In the genomic region with DNA sequence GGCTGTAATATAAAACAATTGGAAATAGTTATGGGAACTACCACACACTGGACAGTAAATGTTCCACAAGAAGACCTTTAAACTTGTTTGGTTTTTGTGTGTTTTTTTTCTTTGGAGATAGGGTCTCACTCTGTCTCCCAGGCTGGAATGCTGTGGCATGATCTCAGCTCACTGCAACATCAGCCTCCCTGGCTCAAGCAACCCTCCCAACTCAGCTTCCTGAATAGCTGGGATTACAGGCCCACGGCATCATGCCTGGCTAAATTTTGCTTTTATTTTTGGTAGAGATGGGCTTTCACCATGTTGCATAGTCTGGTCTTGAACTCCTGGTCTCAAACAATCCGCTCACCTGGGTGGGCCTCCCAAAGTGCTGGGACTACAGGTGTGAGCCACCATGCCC, we compare ENCODE assay signal across 27 cellular contexts.
"Had no signal": no experiment of that assay in that cellular context is flagged by ENCODE, and none has a peak within 500 bp of the region (broad histone marks: within the 10 kb centered on the region; RNA-seq: fewer than 3 reads in every experiment).

No MANE protein-coding gene starts in this region.

- ATAC-seq: effector memory CD8-positive, alpha-beta T cell; heart right ventricle; left lobe of liver; naive thymus-derived CD8-positive, alpha-beta T cell; sciatic nerve; stimulated activated effector memory CD8-positive, alpha-beta T cell treated with anti-CD3 and anti-CD28 coated beads, Interleukin-12 subunit alpha, Interleukin-12 subunit beta, amount 100 ng/mL, for 72 hours had no signal

- H3K27ac ChIP-seq: esophagus squamous epithelium, prostate gland, right atrium auricular region, stomach had no signal

- H3K9me3 Mint-ChIP-seq: effector memory CD8-positive, alpha-beta T cell; naive thymus-derived CD8-positive, alpha-beta T cell; nephron progenitor cell; stimulated activated effector memory CD8-positive, alpha-beta T cell treated with anti-CD3 and anti-CD28 coated beads, Interleukin-12 subunit alpha, Interleukin-12 subunit beta, amount 100 ng/mL, for 72 hours; type B pancreatic cell had no signal

- H3K4me1 ChIP-seq: esophagus squamous epithelium, prostate gland had no signal

- H3K4me3 Mint-ChIP-seq: effector memory CD8-positive, alpha-beta T cell; immature natural killer cell; naive thymus-derived CD8-positive, alpha-beta T cell; nephron progenitor cell; stimulated activated effector memory CD8-positive, alpha-beta T cell treated with anti-CD3 and anti-CD28 coated beads, Interleukin-12 subunit alpha, Interleukin-12 subunit beta, amount 100 ng/mL, for 72 hours; type B pancreatic cell had no signal

- H3K4me3 ChIP-seq: esophagus squamous epithelium, heart right ventricle, prostate gland, right atrium auricular region, stomach, tibial artery had no signal

- FAIRE-seq: endometrium, keratinocyte had no signal

- H3K27ac Mint-ChIP-seq: immature natural killer cell; naive thymus-derived CD8-positive, alpha-beta T cell; nephron progenitor cell; stimulated activated effector memory CD8-positive, alpha-beta T cell treated with anti-CD3 and anti-CD28 coated beads, Interleukin-12 subunit alpha, Interleukin-12 subunit beta, amount 100 ng/mL, for 72 hours; type B pancreatic cell had no signal

- H3K27me3 Mint-ChIP-seq: effector memory CD8-positive, alpha-beta T cell; type B pancreatic cell had no signal

- DNase-seq: cortex of kidney; effector memory CD8-positive, alpha-beta T cell; erythroblast; esophagus squamous epithelium; foreskin melanocyte; glutamatergic neuron; heart right ventricle; hippocampal formation; immature natural killer cell; mesenchymal stem cell; midbrain; naive thymus-derived CD8-positive, alpha-beta T cell; nephron progenitor cell; nucleus accumbens; stimulated activated CD4-positive, alpha-beta T cell treated with anti-CD3 and anti-CD28 coated beads, Interleukin-2, amount 100 ng/mL, for 24 hours; stimulated activated CD4-positive, alpha-beta T cell treated with anti-CD3 and anti-CD28 coated beads, Interleukin-4, amount 100 ng/mL, for 24 hours; stimulated activated naive CD4-positive, alpha-beta T cell treated with Interleukin-2 at 50 U/mL for 16 hours; stomach; tibial artery had no signal

- H3K27me3 ChIP-seq: esophagus squamous epithelium, heart right ventricle, right atrium auricular region, stomach, tibial artery had no signal

- H3K4me1 Mint-ChIP-seq: stimulated activated effector memory CD8-positive, alpha-beta T cell treated with anti-CD3 and anti-CD28 coated beads, Interleukin-12 subunit alpha, Interleukin-12 subunit beta, amount 100 ng/mL, for 72 hours had no signal

- H3K36me3 ChIP-seq: esophagus squamous epithelium, heart right ventricle, prostate gland, right atrium auricular region, stomach, tibial artery had no signal

- H3K9me3 ChIP-seq: esophagus squamous epithelium, heart right ventricle, prostate gland, right atrium auricular region, stomach, tibial artery had no signal

- H3K36me3 Mint-ChIP-seq: naive thymus-derived CD8-positive, alpha-beta T cell; stimulated activated effector memory CD8-positive, alpha-beta T cell treated with anti-CD3 and anti-CD28 coated beads, Interleukin-12 subunit alpha, Interleukin-12 subunit beta, amount 100 ng/mL, for 72 hours had no signal
